Comparison of ENCODE assay signal across 1 cellular context in genomic region chr4:47530801-47531200, GRCh38.
TF ChIP-seq lines count a peak whose summit lies in the region.

No MANE protein-coding gene starts in this region.

TF ChIP-seq in GM12878, 131 proteins besides CTCF, POLR2A, EP300 and RAD21 (continued from another document):
- TF ChIP-seq FOS (IDR thresholded peaks at IDR 0.05; ENCODE audit: borderline replicate concordance, extremely low read depth, insufficient read length), result no peak
- no peak for TF ChIP-seq MYB (IDR thresholded peaks at IDR 0.05; ENCODE audit: borderline replicate concordance, low read depth, low read length)
- TF ChIP-seq WRNIP1 (IDR thresholded peaks at IDR 0.05; ENCODE audit: borderline replicate concordance, low read depth, low read length), result no peak
- no peak for TF ChIP-seq NR2F1 (conservative IDR thresholded peaks at IDR 0.05)
- no peak for TF ChIP-seq BCLAF1 (IDR thresholded peaks at IDR 0.05)
- TF ChIP-seq, protein P1, sequence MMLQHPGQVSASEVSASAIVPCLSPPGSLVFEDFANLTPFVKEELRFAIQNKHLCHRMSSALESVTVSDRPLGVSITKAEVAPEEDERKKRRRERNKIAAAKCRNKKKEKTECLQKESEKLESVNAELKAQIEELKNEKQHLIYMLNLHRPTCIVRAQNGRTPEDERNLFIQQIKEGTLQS (IDR thresholded peaks at IDR 0.05; ENCODE audit: borderline replicate concordance, extremely low read depth, low read depth, low read length), result no peak
- TF ChIP-seq, protein P2, sequence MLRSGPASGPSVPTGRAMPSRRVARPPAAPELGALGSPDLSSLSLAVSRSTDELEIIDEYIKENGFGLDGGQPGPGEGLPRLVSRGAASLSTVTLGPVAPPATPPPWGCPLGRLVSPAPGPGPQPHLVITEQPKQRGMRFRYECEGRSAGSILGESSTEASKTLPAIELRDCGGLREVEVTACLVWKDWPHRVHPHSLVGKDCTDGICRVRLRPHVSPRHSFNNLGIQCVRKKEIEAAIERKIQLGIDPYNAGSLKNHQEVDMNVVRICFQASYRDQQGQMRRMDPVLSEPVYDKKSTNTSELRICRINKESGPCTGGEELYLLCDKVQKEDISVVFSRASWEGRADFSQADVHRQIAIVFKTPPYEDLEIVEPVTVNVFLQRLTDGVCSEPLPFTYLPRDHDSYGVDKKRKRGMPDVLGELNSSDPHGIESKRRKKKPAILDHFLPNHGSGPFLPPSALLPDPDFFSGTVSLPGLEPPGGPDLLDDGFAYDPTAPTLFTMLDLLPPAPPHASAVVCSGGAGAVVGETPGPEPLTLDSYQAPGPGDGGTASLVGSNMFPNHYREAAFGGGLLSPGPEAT (IDR thresholded peaks at IDR 0.05; ENCODE audit: low read depth), result no peak
- no peak for TF ChIP-seq BCL11A (IDR thresholded peaks at IDR 0.05; ENCODE audit: low read depth, low read length)
TF ChIP-seq in GM12878: peak in this region for 0.
